19 cellular contexts compared by ENCODE assay signal in genomic region chr4:183426507-183426906, GRCh38. TPM values are rescaled to one million over a fixed set of nuclear protein-coding genes. Genes with fewer than 3 reads are reported as not detected.
DNase-seq lines count a peak whose midpoint lies in the region; ATAC-seq, FAIRE-seq and TF ChIP-seq lines count a peak whose summit lies in the region.
"Had no signal": no experiment of that assay in that cellular context is flagged by ENCODE, and none has a peak within 500 bp of the region (broad histone marks: within the 10 kb centered on the region; RNA-seq: fewer than 3 reads in every experiment).

No MANE protein-coding gene starts in this region.

- no peak overlapping the region for H3K4me3 Mint-ChIP-seq in activated CD8-positive, alpha-beta memory T cell treated with anti-CD3 and anti-CD28 coated beads, Interleukin-2, amount 10 ng/mL, durations not matched to agents 7 days and 5 days
- peak overlapping the region in 1 of 8 donors; percentile 10 for H3K4me3 Mint-ChIP-seq in CD4-positive, alpha-beta memory T cell
- H3K4me3 Mint-ChIP-seq in T-helper 17 cell, result no peak overlapping the region
- peak overlapping the region in 3 of 10 donors; percentile 36 to 48 (median 46) for H3K4me3 Mint-ChIP-seq in naive thymus-derived CD4-positive, alpha-beta T cell

- intact Hi-C loops in CD4-positive, alpha-beta memory T cell (cut with micrococcal nuclease), result no loop called here
- intact Hi-C loops in naive thymus-derived CD4-positive, alpha-beta T cell (cut with micrococcal nuclease), result no loop called here
- intact Hi-C loops in A673 (cut with micrococcal nuclease; ENCODE audit: unreplicated experiment), result no loop called here
- intact Hi-C loops in pancreas (cut with DNase I), result no loop called here

- no TSS peak for BruUV-seq in A673 (replicated peaks; lab: Mats Ljungman, UMichigan)

- no peak overlapping the region for H3K27ac Mint-ChIP-seq in activated CD8-positive, alpha-beta memory T cell treated with anti-CD3 and anti-CD28 coated beads, Interleukin-2, amount 10 ng/mL, durations not matched to agents 7 days and 5 days
- peak overlapping the region in 6 of 7 donors; percentile 14 to 73 (median 48) for H3K27ac Mint-ChIP-seq in CD4-positive, alpha-beta memory T cell
- peak overlapping the region; percentile 22 for H3K27ac Mint-ChIP-seq in T-helper 17 cell
- H3K27ac Mint-ChIP-seq in naive thymus-derived CD4-positive, alpha-beta T cell, result peak overlapping the region in 8 of 9 donors; percentile 40 to 89 (median 84)

- peaks cover 25% of the 10 kb centered on the region for H3K4me1 ChIP-seq in CD4-positive, alpha-beta memory T cell (ENCODE audit: insufficient read depth, low read length)
- H3K4me1 ChIP-seq in naive thymus-derived CD4-positive, alpha-beta T cell (ENCODE audit: control insufficient read depth in 2 of 2, insufficient read depth in 2 of 2, low read length in 2 of 2), result peaks cover 14 to 26% of the 10 kb centered on the region in 2 donors
- H3K4me1 ChIP-seq in A673 (ENCODE audit: insufficient read depth, low read length, poor library complexity, severe bottlenecking), result no peaks in the 10 kb centered on the region
- H3K4me1 ChIP-seq in pancreas, result no peaks in the 10 kb centered on the region
- H3K4me1 ChIP-seq: A549 had no signal

- H3K36me3 Mint-ChIP-seq in activated CD8-positive, alpha-beta memory T cell treated with anti-CD3 and anti-CD28 coated beads, Interleukin-2, amount 10 ng/mL, durations not matched to agents 7 days and 5 days, result no peaks in the 10 kb centered on the region
- H3K36me3 Mint-ChIP-seq in CD4-positive, alpha-beta memory T cell, result no peaks in the 10 kb centered on the region
- H3K36me3 Mint-ChIP-seq in T-helper 17 cell (ENCODE audit: low read depth), result no peaks in the 10 kb centered on the region
- H3K36me3 Mint-ChIP-seq in naive thymus-derived CD4-positive, alpha-beta T cell, result no peaks in the 10 kb centered on the region

- peak; percentile 12 for DNase-seq in activated CD8-positive, alpha-beta memory T cell treated with anti-CD3 and anti-CD28 coated beads, Interleukin-2, amount 50 U/mL, for 48 hours
- no peak for DNase-seq in activated CD8-positive, alpha-beta memory T cell treated with anti-CD3 and anti-CD28 coated beads, Interleukin-2, amount 10 ng/mL, durations not matched to agents 7 days and 5 days
- no peak for DNase-seq in CD4-positive, alpha-beta memory T cell
- DNase-seq in T-helper 17 cell, result no peak
- no peak for DNase-seq in naive thymus-derived CD4-positive, alpha-beta T cell
- DNase-seq in A673 (ENCODE audit: low spot score), result no peak
- DNase-seq in pancreas, result no peak
- DNase-seq: EL, NCI-H1092, NCI-H146, NCI-H2081, NCI-H510A, PC-9 had no signal

- CTCF ChIA-PET in activated CD8-positive, alpha-beta memory T cell treated with anti-CD3 and anti-CD28 coated beads, Interleukin-2, amount 10 ng/mL, durations not matched to agents 7 days and 5 days (lab: Charles Lee), result interaction anchor here (0.6 kb wide), 1 partner anchor 33 kb away, joined by 3 read pairs; no protein-coding TSS in a partner anchor
- CTCF ChIA-PET in CD4-positive, alpha-beta memory T cell (lab: Charles Lee; ENCODE audit: partially characterized antibody), result interaction anchor here (1.4 kb wide), 1 partner anchor 19 kb away, joined by 7 read pairs; no protein-coding TSS in a partner anchor
- CTCF ChIA-PET in naive thymus-derived CD4-positive, alpha-beta T cell (lab: Charles Lee), result interaction anchor here (0.6 to 0.7 kb wide), 2 partner anchors 11 to 19 kb away, joined by 3 read pairs; no protein-coding TSS in a partner anchor
- CTCF ChIA-PET in A673 (lab: Charles Lee), result interaction anchor here (1.1 kb wide), 1 partner anchor 19 kb away, joined by 3 read pairs; no protein-coding TSS in a partner anchor

- H3K9me3 Mint-ChIP-seq in activated CD8-positive, alpha-beta memory T cell treated with anti-CD3 and anti-CD28 coated beads, Interleukin-2, amount 10 ng/mL, durations not matched to agents 7 days and 5 days (ENCODE audit: low read depth), result no peaks in the 10 kb centered on the region
- no peaks in the 10 kb centered on the region for H3K9me3 Mint-ChIP-seq in CD4-positive, alpha-beta memory T cell
- no peaks in the 10 kb centered on the region for H3K9me3 Mint-ChIP-seq in naive thymus-derived CD4-positive, alpha-beta T cell

- no peaks in the 10 kb centered on the region for H3K27me3 ChIP-seq in CD4-positive, alpha-beta memory T cell (ENCODE audit: insufficient read depth, low read length)
- H3K27me3 ChIP-seq in naive thymus-derived CD4-positive, alpha-beta T cell (ENCODE audit: control insufficient read depth in 2 of 2, insufficient read depth in 2 of 2, low read length in 2 of 2), result no peaks in the 10 kb centered on the region
- H3K27me3 ChIP-seq in A673 (replicated peaks; ENCODE audit: insufficient read depth, low read depth, low read length, poor library complexity), result no peaks in the 10 kb centered on the region
- no peaks in the 10 kb centered on the region for H3K27me3 ChIP-seq in pancreas

- H3K27me3 Mint-ChIP-seq in activated CD8-positive, alpha-beta memory T cell treated with anti-CD3 and anti-CD28 coated beads, Interleukin-2, amount 10 ng/mL, durations not matched to agents 7 days and 5 days, result no peaks in the 10 kb centered on the region
- no peaks in the 10 kb centered on the region for H3K27me3 Mint-ChIP-seq in CD4-positive, alpha-beta memory T cell
- H3K27me3 Mint-ChIP-seq in T-helper 17 cell, result no peaks in the 10 kb centered on the region
- H3K27me3 Mint-ChIP-seq in naive thymus-derived CD4-positive, alpha-beta T cell, result no peaks in the 10 kb centered on the region

- H3K4me3 ChIP-seq in CD4-positive, alpha-beta memory T cell (ENCODE audit: low read length in 2 of 2), result no peak overlapping the region
- no peak overlapping the region for H3K4me3 ChIP-seq in naive thymus-derived CD4-positive, alpha-beta T cell (ENCODE audit: low read length)
- no peak overlapping the region for H3K4me3 ChIP-seq in A673 (ENCODE audit: low read depth, low read length, poor library complexity, severe bottlenecking)
- H3K4me3 ChIP-seq in pancreas, result no peak overlapping the region
- H3K4me3 ChIP-seq: A549, PC-9 had no signal

- WGBS in pancreas, 2 donors, result 62 to 69% methylated on average over 6 of the region's 6 CpGs

- peaks cover 18% of the 10 kb centered on the region for H3K4me1 Mint-ChIP-seq in activated CD8-positive, alpha-beta memory T cell treated with anti-CD3 and anti-CD28 coated beads, Interleukin-2, amount 10 ng/mL, durations not matched to agents 7 days and 5 days
- peaks cover 18 to 35% (median 26%) of the 10 kb centered on the region in 4 donors for H3K4me1 Mint-ChIP-seq in CD4-positive, alpha-beta memory T cell
- peaks cover 22% of the 10 kb centered on the region for H3K4me1 Mint-ChIP-seq in T-helper 17 cell
- peaks cover 9 to 35% (median 32%) of the 10 kb centered on the region in 7 donors for H3K4me1 Mint-ChIP-seq in naive thymus-derived CD4-positive, alpha-beta T cell

- no peak for TF ChIP-seq CTCF in A673 (conservative IDR thresholded peaks at IDR 0.05; ENCODE audit: low read depth, low read length)
- no peak for TF ChIP-seq CTCF in pancreas (IDR thresholded peaks at IDR 0.05)

- H3K27ac ChIP-seq in CD4-positive, alpha-beta memory T cell (ENCODE audit: low read depth, low read length), result no peak overlapping the region
- no peak overlapping the region for H3K27ac ChIP-seq in naive thymus-derived CD4-positive, alpha-beta T cell (ENCODE audit: low read depth, low read length)
- H3K27ac ChIP-seq in A673 (ENCODE audit: low read depth, low read length, poor library complexity, severe bottlenecking), result no peak overlapping the region
- no peak overlapping the region for H3K27ac ChIP-seq in pancreas
- H3K27ac ChIP-seq: A549, C4-2B, KMS-11, PC-9 had no signal

- FAIRE-seq in pancreas (lab: Jason Lieb, UNC), result no peak
- FAIRE-seq: A549, H54, HepG2 had no signal

- H3K9me3 ChIP-seq in CD4-positive, alpha-beta memory T cell (ENCODE audit: control insufficient read depth in 1 of 2, low read length in 2 of 2), result no peaks in the 10 kb centered on the region
- no peaks in the 10 kb centered on the region for H3K9me3 ChIP-seq in T-helper 17 cell (ENCODE audit: control insufficient read depth, low read length, poor library complexity, severe bottlenecking)
- no peaks in the 10 kb centered on the region for H3K9me3 ChIP-seq in naive thymus-derived CD4-positive, alpha-beta T cell (ENCODE audit: control insufficient read depth in 2 of 3, low read length in 3 of 3)
- no peaks in the 10 kb centered on the region for H3K9me3 ChIP-seq in A673 (ENCODE audit: low read depth, low read length, poor library complexity, severe bottlenecking)
- H3K9me3 ChIP-seq in pancreas, result no peaks in the 10 kb centered on the region
- H3K9me3 ChIP-seq: A549 had no signal

- POLR2A ChIA-PET in CD4-positive, alpha-beta memory T cell (lab: Charles Lee; ENCODE audit: partially characterized antibody), result interaction anchor here (2.1 kb wide), 1 partner anchor 17 kb away, joined by 10 read pairs; the partner anchor contains the start of gene CDKN2AIP
- POLR2A ChIA-PET in naive thymus-derived CD4-positive, alpha-beta T cell (lab: Charles Lee), result interaction anchor here (10.6 kb wide), 1 partner anchor 17 kb away, joined by 170 read pairs; the partner anchor contains the start of gene CDKN2AIP
- POLR2A ChIA-PET in A673 (lab: Charles Lee; ENCODE audit: low non-redundant PET), result no interaction called here

- no peak for ATAC-seq in activated CD8-positive, alpha-beta memory T cell treated with anti-CD3 and anti-CD28 coated beads, Interleukin-2, amount 10 ng/mL, durations not matched to agents 7 days and 5 days
- no peak for ATAC-seq in T-helper 17 cell
- no peak for ATAC-seq in naive thymus-derived CD4-positive, alpha-beta T cell
- no peak for ATAC-seq in HG02588 (IDR thresholded peaks at IDR 0.05; ENCODE audit: unreplicated experiment)
- ATAC-seq in pancreas, result no peak
- ATAC-seq: A549, HepG2 had no signal

- no peaks in the 10 kb centered on the region for H3K36me3 ChIP-seq in CD4-positive, alpha-beta memory T cell (ENCODE audit: insufficient read depth, low read length)
- no peaks in the 10 kb centered on the region for H3K36me3 ChIP-seq in naive thymus-derived CD4-positive, alpha-beta T cell (ENCODE audit: control insufficient read depth in 2 of 3, insufficient read depth in 3 of 3, low read length in 3 of 3)
- H3K36me3 ChIP-seq in A673 (ENCODE audit: insufficient read depth, low read length, poor library complexity, severe bottlenecking) (no peaks in the 10 kb centered on the region), pancreas (no peaks in the 10 kb centered on the region)

RNA-seq across cellular contexts. Expression of gene CDKN2AIP, which starts 17.9 kb away (rescaled TPM):
- total RNA-seq in activated CD8-positive, alpha-beta memory T cell treated with anti-CD3 and anti-CD28 coated beads, Interleukin-2, amount 10 ng/mL, durations not matched to agents 7 days and 5 days, result 10 to 100 TPM; 27.8 to 28.8 TPM
- total RNA-seq in CD4-positive, alpha-beta memory T cell, result 10 to 100 TPM; 48.3 to 51.1 TPM
- polyA plus RNA-seq in CD4-positive, alpha-beta memory T cell, result 10 to 100 TPM; 18.9 to 40.7 TPM
- 10 to 100 TPM; 25.9 to 33.4 TPM for total RNA-seq in T-helper 17 cell
- total RNA-seq in naive thymus-derived CD4-positive, alpha-beta T cell, result 10 to 100 TPM; 24.9 to 58.2 (median 44.4) TPM
- 10 to 100 TPM; 38.7 to 55.5 TPM for polyA plus RNA-seq in naive thymus-derived CD4-positive, alpha-beta T cell
- 20.6 and 21.9 TPM in 2 replicates for total RNA-seq in A673 (2021)
- 1 to 10 TPM; 6.4 to 9.5 (median 7.0) TPM for total RNA-seq in pancreas
- polyA plus RNA-seq in pancreas, result 10 to 100 TPM in 1 of 2 donors, 1 to 10 TPM in 1; 5.9 to 12.2 TPM
